In the genomic region with DNA sequence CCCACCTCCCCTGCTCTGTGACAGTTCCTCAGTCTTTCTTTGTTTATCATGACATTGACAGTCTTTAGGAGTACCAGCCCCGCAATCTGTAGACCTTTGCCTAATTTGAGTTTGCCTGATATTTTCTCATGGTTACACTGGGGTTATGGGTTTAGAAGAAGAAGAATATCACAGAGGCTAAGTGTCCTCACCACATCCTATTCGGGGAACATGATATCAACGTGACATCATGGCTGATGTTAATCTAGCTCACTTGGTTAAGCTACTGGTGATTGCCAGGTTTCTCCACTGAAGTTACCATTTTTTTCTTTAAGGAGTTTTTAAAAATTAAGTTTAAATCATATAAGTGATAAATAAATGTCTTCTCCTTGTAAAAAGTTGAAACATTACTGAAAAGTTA, we compare ENCODE assay signal across 15 cellular contexts.
DNase-seq lines count a peak whose midpoint lies in the region; ATAC-seq and TF ChIP-seq lines count a peak whose summit lies in the region.
"Had no signal": no experiment of that assay in that cellular context is flagged by ENCODE, and none has a peak within 500 bp of the region (broad histone marks: within the 10 kb centered on the region; RNA-seq: fewer than 3 reads in every experiment).

No MANE protein-coding gene starts in this region.

- peak overlapping the region; percentile 43 for H3K4me3 Mint-ChIP-seq in activated naive CD8-positive, alpha-beta T cell treated with anti-CD3 and anti-CD28 coated beads, Interleukin-2, amount 10 ng/mL, durations not matched to agents 7 days and 5 days
- H3K4me3 Mint-ChIP-seq in activated naive CD8-positive, alpha-beta T cell treated with anti-CD3 and anti-CD28 coated beads for 36 hours: no peak overlapping the region
- H3K4me3 Mint-ChIP-seq in immature natural killer cell: peak overlapping the region in 4 of 5 donors; percentile 1 to 61 (median 44)
- H3K4me3 Mint-ChIP-seq: CD4-positive, alpha-beta memory T cell had no signal

- H3K27ac Mint-ChIP-seq in activated naive CD8-positive, alpha-beta T cell treated with anti-CD3 and anti-CD28 coated beads, Interleukin-2, amount 10 ng/mL, durations not matched to agents 7 days and 5 days: peak overlapping the region; percentile 47
- H3K27ac Mint-ChIP-seq in activated naive CD8-positive, alpha-beta T cell treated with anti-CD3 and anti-CD28 coated beads for 36 hours: no peak overlapping the region
- peak overlapping the region; percentile 41 to 78 (median 59) for H3K27ac Mint-ChIP-seq in immature natural killer cell

- no peaks in the 10 kb centered on the region for H3K9me3 ChIP-seq in psoas muscle
- no peaks in the 10 kb centered on the region for H3K9me3 ChIP-seq in A673 (ENCODE audit: low read depth, low read length, poor library complexity, severe bottlenecking)
- H3K9me3 ChIP-seq: BE2C, HAP-1 had no signal

- no peaks in the 10 kb centered on the region for H3K27me3 ChIP-seq in psoas muscle (ENCODE audit: insufficient read depth in 3 of 3, low read length in 2 of 3)
- no peaks in the 10 kb centered on the region for H3K27me3 ChIP-seq in A673 (replicated peaks; ENCODE audit: insufficient read depth, low read depth, low read length, poor library complexity)

- H3K4me1 Mint-ChIP-seq in activated naive CD8-positive, alpha-beta T cell treated with anti-CD3 and anti-CD28 coated beads, Interleukin-2, amount 10 ng/mL, durations not matched to agents 7 days and 5 days: peaks cover 37% of the 10 kb centered on the region
- H3K4me1 Mint-ChIP-seq in activated naive CD8-positive, alpha-beta T cell treated with anti-CD3 and anti-CD28 coated beads for 36 hours: peaks cover 11% of the 10 kb centered on the region
- peaks cover 25 to 50% of the 10 kb centered on the region in 2 donors for H3K4me1 Mint-ChIP-seq in immature natural killer cell

- ATAC-seq in activated naive CD8-positive, alpha-beta T cell treated with anti-CD3 and anti-CD28 coated beads, Interleukin-2, amount 10 ng/mL, durations not matched to agents 7 days and 5 days (ENCODE audit: low read depth): peak; percentile 44
- ATAC-seq in psoas muscle: no peak

- intact Hi-C loops in psoas muscle (cut with DNase I): loop anchor here in 1 of 2 donors (5.0 kb wide), 1 partner anchor 159 kb away; the partner anchor contains the start of gene CD164
- intact Hi-C loops in A673 (cut with micrococcal nuclease; ENCODE audit: unreplicated experiment): no loop called here

- H3K36me3 ChIP-seq in psoas muscle (ENCODE audit: insufficient read depth in 1 of 2, low read depth in 1 of 2) (no peaks in the 10 kb centered on the region), A673 (ENCODE audit: insufficient read depth, low read length, poor library complexity, severe bottlenecking) (no peaks in the 10 kb centered on the region)
- H3K36me3 ChIP-seq: BE2C, HAP-1 had no signal

- peaks cover 17% of the 10 kb centered on the region for H3K27me3 Mint-ChIP-seq in activated naive CD8-positive, alpha-beta T cell treated with anti-CD3 and anti-CD28 coated beads, Interleukin-2, amount 10 ng/mL, durations not matched to agents 7 days and 5 days
- no peaks in the 10 kb centered on the region for H3K27me3 Mint-ChIP-seq in activated naive CD8-positive, alpha-beta T cell treated with anti-CD3 and anti-CD28 coated beads for 36 hours
- H3K27me3 Mint-ChIP-seq in immature natural killer cell (ENCODE audit: low read depth in 3 of 3): peaks cover 0 to under 1% (median 0%) of the 10 kb centered on the region in 3 donors

- POLR2A ChIA-PET in activated naive CD8-positive, alpha-beta T cell treated with anti-CD3 and anti-CD28 coated beads, Interleukin-2, amount 10 ng/mL, durations not matched to agents 7 days and 5 days (lab: Charles Lee): interaction anchor here (1.1 kb wide), 1 partner anchor 159 kb away, joined by 3 read pairs; the partner anchor contains the start of gene CD164
- POLR2A ChIA-PET in A673 (lab: Charles Lee; ENCODE audit: low non-redundant PET): no interaction called here

- TF ChIP-seq CTCF in psoas muscle (IDR thresholded peaks at IDR 0.05) (no peak), A673 (conservative IDR thresholded peaks at IDR 0.05; ENCODE audit: low read depth, low read length) (no peak)

- H3K4me1 ChIP-seq in psoas muscle (peaks cover 24% of the 10 kb centered on the region), A673 (ENCODE audit: insufficient read depth, low read length, poor library complexity, severe bottlenecking) (no peaks in the 10 kb centered on the region)
- H3K4me1 ChIP-seq: BE2C, HAP-1 had no signal

- H3K4me3 ChIP-seq in psoas muscle (no peak overlapping the region), A673 (ENCODE audit: low read depth, low read length, poor library complexity, severe bottlenecking) (no peak overlapping the region)
- H3K4me3 ChIP-seq: HAP-1 had no signal

- DNase-seq in activated naive CD8-positive, alpha-beta T cell treated with anti-CD3 and anti-CD28 coated beads, Interleukin-2, amount 10 ng/mL, durations not matched to agents 7 days and 5 days: no peak
- no peak for DNase-seq in activated naive CD8-positive, alpha-beta T cell treated with anti-CD3 and anti-CD28 coated beads for 36 hours
- DNase-seq in immature natural killer cell: peak; percentile 45 to 58 (median 56)
- no peak for DNase-seq in psoas muscle
- DNase-seq in hepatic stellate cell (ENCODE audit: low spot score): no peak
- DNase-seq in NCI-H1417 treated with DMSO at 0.1 percent for 48 hours (lab: John Stamatoyannopoulos, UW): no peak
- no peak for DNase-seq in A673 (ENCODE audit: low spot score)
- DNase-seq: BE2C; CD4-positive, alpha-beta memory T cell; COR-L47; DMS153; DMS79 treated with DMSO at 0.1 percent for 48 hours; EL had no signal

- whole genome bisulfite sequencing in psoas muscle, 3 donors: 69 to 71% (median 70%) methylated on average over 3 of the region's 3 CpGs

- H3K36me3 Mint-ChIP-seq in activated naive CD8-positive, alpha-beta T cell treated with anti-CD3 and anti-CD28 coated beads, Interleukin-2, amount 10 ng/mL, durations not matched to agents 7 days and 5 days: no peaks in the 10 kb centered on the region
- H3K36me3 Mint-ChIP-seq in activated naive CD8-positive, alpha-beta T cell treated with anti-CD3 and anti-CD28 coated beads for 36 hours: no peaks in the 10 kb centered on the region
- H3K36me3 Mint-ChIP-seq in immature natural killer cell: no peaks in the 10 kb centered on the region
- H3K36me3 Mint-ChIP-seq: CD4-positive, alpha-beta memory T cell had no signal

- no TSS peak for BruUV-seq in A673 (replicated peaks; lab: Mats Ljungman, UMichigan)

- CTCF ChIA-PET in A673 (lab: Charles Lee): no interaction called here

- no peaks in the 10 kb centered on the region for H3K9me3 Mint-ChIP-seq in activated naive CD8-positive, alpha-beta T cell treated with anti-CD3 and anti-CD28 coated beads, Interleukin-2, amount 10 ng/mL, durations not matched to agents 7 days and 5 days
- H3K9me3 Mint-ChIP-seq in activated naive CD8-positive, alpha-beta T cell treated with anti-CD3 and anti-CD28 coated beads for 36 hours: no peaks in the 10 kb centered on the region
- H3K9me3 Mint-ChIP-seq in immature natural killer cell: no peaks in the 10 kb centered on the region

- H3K27ac ChIP-seq in psoas muscle (peak overlapping the region; percentile 92), A673 (ENCODE audit: low read depth, low read length, poor library complexity, severe bottlenecking) (no peak overlapping the region)
- H3K27ac ChIP-seq: C4-2B had no signal

Comparison
In these comparisons a context has a peak if more than half of its experiments do, and no peak if none do; other contexts are left out.
1. DNase-seq: peak in immature natural killer cell (3 of 3); none in activated naive CD8-positive, alpha-beta T cell treated with anti-CD3 and anti-CD28 coated beads, Interleukin-2, amount 10 ng/mL, durations not matched to agents 7 days and 5 days (single experiment), activated naive CD8-positive, alpha-beta T cell treated with anti-CD3 and anti-CD28 coated beads for 36 hours (single experiment), psoas muscle (0 of 2), hepatic stellate cell (single experiment), NCI-H1417 treated with DMSO at 0.1 percent for 48 hours (single experiment) and A673 (single experiment).